ENCODE assay signal across 8 cellular contexts in the genomic region with DNA sequence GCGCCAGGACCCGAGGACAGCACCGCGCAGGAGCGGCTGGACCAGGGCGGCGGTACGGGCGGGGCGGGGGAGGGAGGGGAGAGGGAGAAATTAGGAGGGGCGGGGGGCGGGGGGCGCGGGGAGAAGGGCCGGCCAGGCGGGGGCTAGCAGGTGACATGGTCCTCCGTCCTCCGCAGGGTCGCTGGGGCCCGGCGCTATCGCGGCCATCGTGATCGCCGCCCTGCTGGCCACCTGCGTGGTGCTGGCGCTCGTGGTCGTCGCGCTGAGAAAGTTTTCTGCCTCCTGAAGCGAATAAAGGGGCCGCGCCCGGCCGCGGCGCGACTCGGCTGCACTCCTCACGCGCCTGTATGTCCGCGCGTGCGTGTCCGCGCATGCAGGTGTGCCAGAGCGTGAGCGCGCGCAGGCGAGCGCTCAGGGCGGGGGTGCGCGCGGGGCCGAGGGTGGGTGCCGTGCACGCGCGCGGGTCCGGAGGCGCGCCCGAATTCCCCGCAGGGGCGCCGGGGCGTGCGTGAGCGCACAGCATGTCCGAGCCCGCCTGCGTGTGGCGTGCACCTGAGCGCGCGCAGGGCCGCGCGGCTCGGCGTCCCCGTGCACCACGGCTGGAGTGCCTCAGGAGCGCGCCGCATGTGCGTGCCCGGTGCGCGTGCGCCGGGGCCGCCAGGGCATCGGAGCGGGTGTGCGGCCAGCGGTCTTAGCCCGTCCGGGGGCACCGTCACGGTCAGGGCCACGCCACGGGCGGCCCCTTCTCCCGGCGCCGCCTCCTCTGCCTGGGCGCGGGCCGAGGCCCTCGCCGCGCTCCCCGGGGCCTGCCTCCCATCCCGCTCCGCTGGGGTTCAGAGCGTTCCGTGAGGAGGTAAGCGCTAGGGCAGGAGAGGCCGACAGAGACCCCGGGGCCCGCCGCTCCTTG. TPM values are rescaled to one million over a fixed set of nuclear protein-coding genes. Genes with fewer than 3 reads are reported as not detected.
DNase-seq lines count a peak whose midpoint lies in the region; ATAC-seq and TF ChIP-seq lines count a peak whose summit lies in the region.

No MANE protein-coding gene starts in this region.

- no peaks in the 10 kb centered on the region for H3K79me2 ChIP-seq in mammary epithelial cell (ENCODE audit: insufficient read depth, low read length)

- H2AFZ ChIP-seq in mammary epithelial cell (ENCODE audit: low read depth, low read length): peak overlapping the region; percentile 74

- peak overlapping the region in 2 of 3 experiments; percentile 46 to 54 for H3K4me3 ChIP-seq in mammary epithelial cell (replicated peaks in 1 of 3; ENCODE audit: insufficient read depth in 1 of 3, low read depth in 2 of 3, low read length in 3 of 3)

- TF ChIP-seq CTCF in 22Rv1 (IDR thresholded peaks at IDR 0.05) (peak; percentile 31), GM12874 (IDR thresholded peaks at IDR 0.05; ENCODE audit: insufficient read depth, low read depth, low read length) (peak; percentile 38; the same call in 1 of the 2 replicates), mammary epithelial cell (conservative IDR thresholded peaks at IDR 0.05 in 1 of 2, IDR thresholded peaks at IDR 0.05 in 1 of 2; ENCODE audit: extremely low read depth in 1 of 2, insufficient read depth in 1 of 2, low read depth in 1 of 2, low read length in 2 of 2) (peak in 1 of 2 donors; percentile 34)

- H3K27ac ChIP-seq in 22Rv1 (peak overlapping the region; percentile 77), mammary epithelial cell (ENCODE audit: insufficient read depth, low read depth, low read length) (no peak overlapping the region)

- no peak overlapping the region for H3K9ac ChIP-seq in mammary epithelial cell (ENCODE audit: insufficient read depth, low read length)

- BruUV-seq in mammary epithelial cell (replicated peaks; lab: Mats Ljungman, UMichigan): no TSS peak

- intact Hi-C loops in mammary epithelial cell (cut with micrococcal nuclease): no loop called here

- dilution Hi-C loops in mammary epithelial cell (cut with HindIII; ENCODE audit: low sequenced_read_pairs): no loop called here

- no peaks in the 10 kb centered on the region for H4K20me1 ChIP-seq in mammary epithelial cell (ENCODE audit: insufficient read depth, low read length)

- in situ Hi-C loops in mammary epithelial cell (cut with MboI; ENCODE audit: low sequenced_read_pairs in 2 of 2): loop anchor here in 1 of 2 donors (25.0 kb wide), 1 partner anchor 161 kb away; a partner anchor contains a TSS

- H3K4me2 ChIP-seq in mammary epithelial cell (ENCODE audit: insufficient read depth, low read depth, low read length): peak overlapping the region; percentile 100

- H3K27me3 ChIP-seq in mammary epithelial cell (ENCODE audit: insufficient read depth, low read length): no peaks in the 10 kb centered on the region

- no peak for ATAC-seq in GM19328 (IDR thresholded peaks at IDR 0.05; ENCODE audit: unreplicated experiment)

- CTCF ChIA-PET in mammary epithelial cell (lab: Charles Lee; ENCODE audit: low non-redundant PET): no interaction called here

- H3K36me3 ChIP-seq in mammary epithelial cell (ENCODE audit: insufficient read depth, low read length): no peaks in the 10 kb centered on the region

- WGBS in mammary epithelial cell (ENCODE audit: low coverage, missing lambda C conversion rate): no CpG with 5 or more reads among the region's 129 CpGs

- H3K9me3 ChIP-seq in mammary epithelial cell (replicated peaks; ENCODE audit: insufficient read depth, low read length): no peaks in the 10 kb centered on the region

- H3K4me1 ChIP-seq in mammary epithelial cell (ENCODE audit: insufficient read depth, low read length): peaks cover 15% of the 10 kb centered on the region

- peak; percentile 9 for DNase-seq in NCI-H460 (ENCODE audit: extremely low read depth, low read depth)
- peak; percentile 14 for DNase-seq in mammary epithelial cell
- DNase-seq in kidney tubule cell (ENCODE audit: low spot score): peak; percentile 56
- peak in 2 of 3 donors; percentile 13 to 25 for DNase-seq in stimulated activated CD4-positive, alpha-beta T cell treated with anti-CD3 and anti-CD28 coated beads, TNF-alpha, amount 100 ng/mL, for 48 hours (ENCODE audit: low read depth in 3 of 3)
- no peak for DNase-seq in SK-N-DZ (ENCODE audit: low spot score)

RNA-seq across cellular contexts. Expression of a gene that starts 6.3 kb away (rescaled TPM):
- total RNA-seq in NCI-H460 (2014; rRNA removed; shearing (Covaris generic)): 2.8 and 3.1 TPM in 2 replicates
- 11.4 and 47.7 TPM in 2 replicates for polyA plus RNA-seq in NCI-H460 (2014; cell fraction: nucleus; rRNA removed)
- total RNA-seq in mammary epithelial cell: 1 to 10 TPM; 1.5 to 4.3 TPM
- 0.41 TPM for polyA plus RNA-seq in mammary epithelial cell
- polyA minus RNA-seq in mammary epithelial cell: not detected
- 0.02 and 0.09 TPM in 2 replicates for polyA plus RNA-seq in SK-N-DZ (2014; cell fraction: cytosol; rRNA removed)
- 1.9 and 2.5 TPM in 2 replicates for polyA plus RNA-seq in SK-N-DZ (2014; cell fraction: nucleus; rRNA removed)
